8 cellular contexts compared by ENCODE assay signal in genomic region chr20:44586289-44586911, GRCh38. TPM values are rescaled to one million over a fixed set of nuclear protein-coding genes. Genes with fewer than 3 reads are reported as not detected.
DNase-seq lines count a peak whose midpoint lies in the region; ATAC-seq and TF ChIP-seq lines count a peak whose summit lies in the region.

No MANE protein-coding gene starts in this region.

- peaks cover 2% of the 10 kb centered on the region for H3K27me3 Mint-ChIP-seq in activated naive CD8-positive, alpha-beta T cell treated with anti-CD3 and anti-CD28 coated beads, Interleukin-2, amount 10 ng/mL, durations not matched to agents 7 days and 5 days
- H3K27me3 Mint-ChIP-seq in activated naive CD8-positive, alpha-beta T cell treated with anti-CD3 and anti-CD28 coated beads for 36 hours = no peaks in the 10 kb centered on the region
- no peaks in the 10 kb centered on the region for H3K27me3 Mint-ChIP-seq in CD4-positive, alpha-beta T cell
- no peaks in the 10 kb centered on the region for H3K27me3 Mint-ChIP-seq in MCF 10A (ENCODE audit: insufficient read depth, unreplicated experiment)

- no peak overlapping the region for H3K4me3 Mint-ChIP-seq in activated naive CD8-positive, alpha-beta T cell treated with anti-CD3 and anti-CD28 coated beads, Interleukin-2, amount 10 ng/mL, durations not matched to agents 7 days and 5 days
- H3K4me3 Mint-ChIP-seq in activated naive CD8-positive, alpha-beta T cell treated with anti-CD3 and anti-CD28 coated beads for 36 hours = no peak overlapping the region
- no peak overlapping the region for H3K4me3 Mint-ChIP-seq in CD4-positive, alpha-beta T cell
- H3K4me3 Mint-ChIP-seq in MCF 10A (ENCODE audit: unreplicated experiment) = no peak overlapping the region

- peak overlapping the region; percentile 79 to 83 for H3K27ac ChIP-seq in tibial artery
- no peak overlapping the region for H3K27ac ChIP-seq in substantia nigra (ENCODE audit: low read depth, low read length, poor library complexity, severe bottlenecking)
- no peak overlapping the region for H3K27ac ChIP-seq in CD4-positive, alpha-beta T cell (ENCODE audit: low read depth, low read length)

- H3K9me3 ChIP-seq in tibial artery = no peaks in the 10 kb centered on the region
- no peaks in the 10 kb centered on the region for H3K9me3 ChIP-seq in CD4-positive, alpha-beta T cell (ENCODE audit: control insufficient read depth, low read length)

- BruUV-seq in MCF 10A (replicated peaks; lab: Mats Ljungman, UMichigan) = no TSS peak

- H3K27me3 ChIP-seq in tibial artery = no peaks in the 10 kb centered on the region
- no peaks in the 10 kb centered on the region for H3K27me3 ChIP-seq in CD4-positive, alpha-beta T cell (ENCODE audit: control insufficient read depth, insufficient read depth, low read length)

- intact Hi-C loops in tibial artery (cut with DNase I; ENCODE audit: low total_unique reads) (no loop called here), MCF 10A (cut with micrococcal nuclease) (no loop called here)
- intact Hi-C loops in CD4-positive, alpha-beta T cell (cut with DNase I, micrococcal nuclease) = no loop called here

- POLR2A ChIA-PET in activated naive CD8-positive, alpha-beta T cell treated with anti-CD3 and anti-CD28 coated beads, Interleukin-2, amount 10 ng/mL, durations not matched to agents 7 days and 5 days (lab: Charles Lee) = no interaction called here
- POLR2A ChIA-PET in CD4-positive, alpha-beta T cell (lab: Charles Lee) = no interaction called here
- POLR2A ChIA-PET in MCF 10A (lab: Yijun Ruan, JAX) = interaction anchor here (0.6 to 1.2 kb wide), 2 partner anchors 13 to 24 kb away, joined by 3 read pairs; no protein-coding TSS in a partner anchor

- H3K4me1 ChIP-seq in tibial artery = peaks cover 0 to 80% (median 47%) of the 10 kb centered on the region in 4 donors

- H3K36me3 ChIP-seq in tibial artery = peaks cover 10 to 14% (median 13%) of the 10 kb centered on the region in 3 donors

- peaks cover 9% of the 10 kb centered on the region for H3K4me1 Mint-ChIP-seq in activated naive CD8-positive, alpha-beta T cell treated with anti-CD3 and anti-CD28 coated beads, Interleukin-2, amount 10 ng/mL, durations not matched to agents 7 days and 5 days
- peaks cover 10% of the 10 kb centered on the region for H3K4me1 Mint-ChIP-seq in activated naive CD8-positive, alpha-beta T cell treated with anti-CD3 and anti-CD28 coated beads for 36 hours
- H3K4me1 Mint-ChIP-seq in CD4-positive, alpha-beta T cell (ENCODE audit: low read depth) = no peaks in the 10 kb centered on the region
- H3K4me1 Mint-ChIP-seq in MCF 10A (ENCODE audit: insufficient read depth, unreplicated experiment) = peaks cover 10% of the 10 kb centered on the region

- peak; percentile 33 for ATAC-seq in activated naive CD8-positive, alpha-beta T cell treated with anti-CD3 and anti-CD28 coated beads, Interleukin-2, amount 10 ng/mL, durations not matched to agents 7 days and 5 days (ENCODE audit: low read depth)
- peak; percentile 53 for ATAC-seq in HG02885 (IDR thresholded peaks at IDR 0.05; ENCODE audit: poor library complexity, unreplicated experiment)
- ATAC-seq in CD4-positive, alpha-beta T cell (ENCODE audit: poor library complexity) = no peak

- no peak for DNase-seq in activated naive CD8-positive, alpha-beta T cell treated with anti-CD3 and anti-CD28 coated beads, Interleukin-2, amount 10 ng/mL, durations not matched to agents 7 days and 5 days
- DNase-seq in activated naive CD8-positive, alpha-beta T cell treated with anti-CD3 and anti-CD28 coated beads for 36 hours = no peak
- DNase-seq in RPMI8226 (peak; percentile 36), tibial artery (no peak), substantia nigra (lab: John Stamatoyannopoulos, UW) (no peak), MCF 10A (ENCODE audit: unreplicated experiment) (no peak)
- DNase-seq in CD4-positive, alpha-beta T cell = no peak

- no peaks in the 10 kb centered on the region for H3K36me3 Mint-ChIP-seq in activated naive CD8-positive, alpha-beta T cell treated with anti-CD3 and anti-CD28 coated beads, Interleukin-2, amount 10 ng/mL, durations not matched to agents 7 days and 5 days
- H3K36me3 Mint-ChIP-seq in activated naive CD8-positive, alpha-beta T cell treated with anti-CD3 and anti-CD28 coated beads for 36 hours = no peaks in the 10 kb centered on the region
- H3K36me3 Mint-ChIP-seq in CD4-positive, alpha-beta T cell (ENCODE audit: low read depth) = no peaks in the 10 kb centered on the region
- no peaks in the 10 kb centered on the region for H3K36me3 Mint-ChIP-seq in MCF 10A (ENCODE audit: insufficient read depth, unreplicated experiment)

- H3K9me3 Mint-ChIP-seq in activated naive CD8-positive, alpha-beta T cell treated with anti-CD3 and anti-CD28 coated beads, Interleukin-2, amount 10 ng/mL, durations not matched to agents 7 days and 5 days = no peaks in the 10 kb centered on the region
- H3K9me3 Mint-ChIP-seq in activated naive CD8-positive, alpha-beta T cell treated with anti-CD3 and anti-CD28 coated beads for 36 hours = no peaks in the 10 kb centered on the region
- no peaks in the 10 kb centered on the region for H3K9me3 Mint-ChIP-seq in CD4-positive, alpha-beta T cell
- H3K9me3 Mint-ChIP-seq in MCF 10A (ENCODE audit: unreplicated experiment) = no peaks in the 10 kb centered on the region

- H3K27ac Mint-ChIP-seq in activated naive CD8-positive, alpha-beta T cell treated with anti-CD3 and anti-CD28 coated beads, Interleukin-2, amount 10 ng/mL, durations not matched to agents 7 days and 5 days = no peak overlapping the region
- no peak overlapping the region for H3K27ac Mint-ChIP-seq in activated naive CD8-positive, alpha-beta T cell treated with anti-CD3 and anti-CD28 coated beads for 36 hours
- H3K27ac Mint-ChIP-seq in CD4-positive, alpha-beta T cell = no peak overlapping the region
- no peak overlapping the region for H3K27ac Mint-ChIP-seq in MCF 10A (ENCODE audit: low read depth, unreplicated experiment)

- CTCF ChIA-PET in CD4-positive, alpha-beta T cell (lab: Charles Lee) = no interaction called here
- CTCF ChIA-PET in MCF 10A (lab: Yijun Ruan, JAX) = interaction anchor here (0.5 to 1.7 kb wide), 4 partner anchors 12 to 23 kb away, joined by 3 to 5 read pairs (median 4); no protein-coding TSS in a partner anchor

- TF ChIP-seq CTCF in tibial artery (IDR thresholded peaks at IDR 0.05) = no peak
- no peak for TF ChIP-seq CTCF in CD4-positive, alpha-beta T cell (IDR thresholded peaks at IDR 0.05)
- no peak for TF ChIP-seq CTCF in MCF 10A (IDR thresholded peaks at IDR 0.05; ENCODE audit: unreplicated experiment)

- H3K4me3 ChIP-seq in tibial artery = peak overlapping the region in 1 of 2 donors; percentile 20

RNA-seq across cellular contexts. Expression of gene PKIG, which starts 4.0 kb away (rescaled TPM):
- total RNA-seq in activated naive CD8-positive, alpha-beta T cell treated with anti-CD3 and anti-CD28 coated beads, Interleukin-2, amount 10 ng/mL, durations not matched to agents 7 days and 5 days = 1 to 10 TPM; 2.5 to 3.1 TPM
- 1 to 10 TPM; 8.8 to 9.2 TPM for total RNA-seq in activated naive CD8-positive, alpha-beta T cell treated with anti-CD3 and anti-CD28 coated beads for 36 hours
- total RNA-seq in CD4-positive, alpha-beta T cell = 1 to 10 TPM; 1.7 to 2.4 TPM
- 19.2 and 24.8 TPM in 2 replicates for total RNA-seq in MCF 10A (2022)

Comparison
In these comparisons a context has a peak if more than half of its experiments do, and no peak if none do; other contexts are left out.
1. H3K27ac ChIP-seq: peak in tibial artery (2 of 2); none in substantia nigra (single experiment) and CD4-positive, alpha-beta T cell (single experiment).